Comparison of ENCODE assay signal across 10 cellular contexts in genomic region chr12:96237465-96238077, GRCh38. TPM values are rescaled to one million over a fixed set of nuclear protein-coding genes. Genes with fewer than 3 reads are reported as not detected.
DNase-seq lines count a peak whose midpoint lies in the region; ATAC-seq and TF ChIP-seq lines count a peak whose summit lies in the region.
"Had no signal": no experiment of that assay in that cellular context is flagged by ENCODE, and none has a peak within 500 bp of the region (broad histone marks: within the 10 kb centered on the region; RNA-seq: fewer than 3 reads in every experiment).

No MANE protein-coding gene starts in this region.

- H3K79me2 ChIP-seq in GM23338 (replicated peaks; ENCODE audit: insufficient read depth), result no peaks in the 10 kb centered on the region

- TF ChIP-seq CTCF in WI38 (IDR thresholded peaks at IDR 0.05; ENCODE audit: low read depth, low read length) (no peak), natural killer cell (IDR thresholded peaks at IDR 0.05) (no peak), suprapubic skin (IDR thresholded peaks at IDR 0.05) (no peak), GM23338 (conservative IDR thresholded peaks at IDR 0.05; ENCODE audit: low read depth in 2 of 2) (no peak)

- ATAC-seq in natural killer cell, result peak; percentile 34 to 54 (median 36)
- ATAC-seq in HG02884 (IDR thresholded peaks at IDR 0.05; ENCODE audit: unreplicated experiment), result no peak
- no peak for ATAC-seq in GM23338

- intact Hi-C loops in natural killer cell (cut with micrococcal nuclease), result loop anchor here (1.0 kb wide), 2 partner anchors 42 to 164 kb away; no protein-coding TSS in a partner anchor

- H3K27ac ChIP-seq in suprapubic skin, result peak overlapping the region; percentile 85
- no peak overlapping the region for H3K27ac ChIP-seq in GM23338 (ENCODE audit: low read depth)
- H3K27ac ChIP-seq: PC-9 had no signal

- H3F3A ChIP-seq in GM23338 (replicated peaks; ENCODE audit: low read depth), result no peaks in the 10 kb centered on the region

- H3K4me3 ChIP-seq in WI38 (ENCODE audit: low read depth, low read length) (peak overlapping the region; percentile 39), suprapubic skin (no peak overlapping the region), GM23338 (no peak overlapping the region)
- H3K4me3 ChIP-seq: PC-9, tibial nerve had no signal

- peaks cover 95% of the 10 kb centered on the region for H3K4me1 ChIP-seq in suprapubic skin
- no peaks in the 10 kb centered on the region for H3K4me1 ChIP-seq in GM23338 (ENCODE audit: insufficient read depth)

- H3K27me3 Mint-ChIP-seq in natural killer cell (ENCODE audit: low read depth in 2 of 2) (no peaks in the 10 kb centered on the region), GM23338 (ENCODE audit: insufficient read depth, low read depth, poor library complexity) (peaks cover 13% of the 10 kb centered on the region)

- no peak for TF ChIP-seq POLR2A in suprapubic skin (IDR thresholded peaks at IDR 0.05)

- H4K20me1 ChIP-seq in GM23338 (replicated peaks; ENCODE audit: insufficient read depth), result peaks cover 4% of the 10 kb centered on the region; the same call in 1 of the 2 replicates

- no peak overlapping the region for H2AFZ ChIP-seq in GM23338
- H2AFZ ChIP-seq: PC-9 had no signal

- no peak overlapping the region for H3K4me2 ChIP-seq in GM23338
- H3K4me2 ChIP-seq: PC-9 had no signal

- no peak for TF ChIP-seq EP300 in suprapubic skin (IDR thresholded peaks at IDR 0.05)

- H3K36me3 ChIP-seq in suprapubic skin (no peaks in the 10 kb centered on the region), GM23338 (ENCODE audit: insufficient read depth) (no peaks in the 10 kb centered on the region)
- H3K36me3 ChIP-seq: tibial nerve had no signal

- H3K4me1 Mint-ChIP-seq in natural killer cell, result peaks cover 75 to 82% of the 10 kb centered on the region in 2 donors
- peaks cover 9% of the 10 kb centered on the region for H3K4me1 Mint-ChIP-seq in GM23338

- H3K4me3 Mint-ChIP-seq in natural killer cell (peak overlapping the region; percentile 77), GM23338 (no peak overlapping the region)

- DNase-seq in KG1 (lab: John Stamatoyannopoulos, UW) (peak; percentile 25), cerebellar cortex (ENCODE audit: low spot score) (peak; percentile 19), natural killer cell (peak; percentile 60), suprapubic skin (ENCODE audit: low spot score in 2 of 2) (peak in 1 of 2 donors; percentile 87), NCI-H2227 (lab: John Stamatoyannopoulos, UW; ENCODE audit: unreplicated experiment) (no peak), GM23338 (ENCODE audit: low spot score) (no peak)

- H3K36me3 Mint-ChIP-seq in natural killer cell (no peaks in the 10 kb centered on the region), GM23338 (ENCODE audit: low read depth) (no peaks in the 10 kb centered on the region)

- H3K27ac Mint-ChIP-seq in natural killer cell (peak overlapping the region; percentile 87 to 95), GM23338 (no peak overlapping the region)

- 28% methylated on average over 9 of the region's 9 CpGs for WGBS in suprapubic skin

- no peaks in the 10 kb centered on the region for H3K9me2 ChIP-seq in GM23338 (ENCODE audit: insufficient read depth)

- H3K27me3 ChIP-seq in suprapubic skin, result no peaks in the 10 kb centered on the region
- no peaks in the 10 kb centered on the region for H3K27me3 ChIP-seq in GM23338 (ENCODE audit: insufficient read depth)
- H3K27me3 ChIP-seq: tibial nerve had no signal

- H3K9me3 Mint-ChIP-seq in natural killer cell, result no peaks in the 10 kb centered on the region
- no peaks in the 10 kb centered on the region for H3K9me3 Mint-ChIP-seq in GM23338

- H3K9me3 ChIP-seq in suprapubic skin, result no peaks in the 10 kb centered on the region
- H3K9me3 ChIP-seq: tibial nerve had no signal

TF ChIP-seq in GM23338, 12 proteins besides CTCF, POLR2A, EP300 and RAD21:
- TF ChIP-seq NANOG (IDR thresholded peaks at IDR 0.05; ENCODE audit: borderline replicate concordance) (no peak), EZH2 (IDR thresholded peaks at IDR 0.05; ENCODE audit: low read depth, unreplicated experiment) (no peak), EZH2phosphoT487 (IDR thresholded peaks at IDR 0.05; ENCODE audit: unreplicated experiment) (no peak), ZNF331 (CRISPR knock-in tag; IDR thresholded peaks at IDR 0.05; ENCODE audit: low read depth) (no peak)
- TF ChIP-seq, protein P1, sequence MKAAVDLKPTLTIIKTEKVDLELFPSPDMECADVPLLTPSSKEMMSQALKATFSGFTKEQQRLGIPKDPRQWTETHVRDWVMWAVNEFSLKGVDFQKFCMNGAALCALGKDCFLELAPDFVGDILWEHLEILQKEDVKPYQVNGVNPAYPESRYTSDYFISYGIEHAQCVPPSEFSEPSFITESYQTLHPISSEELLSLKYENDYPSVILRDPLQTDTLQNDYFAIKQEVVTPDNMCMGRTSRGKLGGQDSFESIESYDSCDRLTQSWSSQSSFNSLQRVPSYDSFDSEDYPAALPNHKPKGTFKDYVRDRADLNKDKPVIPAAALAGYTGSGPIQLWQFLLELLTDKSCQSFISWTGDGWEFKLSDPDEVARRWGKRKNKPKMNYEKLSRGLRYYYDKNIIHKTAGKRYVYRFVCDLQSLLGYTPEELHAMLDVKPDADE (IDR thresholded peaks at IDR 0.05), result no peak
- TF ChIP-seq, protein P2, sequence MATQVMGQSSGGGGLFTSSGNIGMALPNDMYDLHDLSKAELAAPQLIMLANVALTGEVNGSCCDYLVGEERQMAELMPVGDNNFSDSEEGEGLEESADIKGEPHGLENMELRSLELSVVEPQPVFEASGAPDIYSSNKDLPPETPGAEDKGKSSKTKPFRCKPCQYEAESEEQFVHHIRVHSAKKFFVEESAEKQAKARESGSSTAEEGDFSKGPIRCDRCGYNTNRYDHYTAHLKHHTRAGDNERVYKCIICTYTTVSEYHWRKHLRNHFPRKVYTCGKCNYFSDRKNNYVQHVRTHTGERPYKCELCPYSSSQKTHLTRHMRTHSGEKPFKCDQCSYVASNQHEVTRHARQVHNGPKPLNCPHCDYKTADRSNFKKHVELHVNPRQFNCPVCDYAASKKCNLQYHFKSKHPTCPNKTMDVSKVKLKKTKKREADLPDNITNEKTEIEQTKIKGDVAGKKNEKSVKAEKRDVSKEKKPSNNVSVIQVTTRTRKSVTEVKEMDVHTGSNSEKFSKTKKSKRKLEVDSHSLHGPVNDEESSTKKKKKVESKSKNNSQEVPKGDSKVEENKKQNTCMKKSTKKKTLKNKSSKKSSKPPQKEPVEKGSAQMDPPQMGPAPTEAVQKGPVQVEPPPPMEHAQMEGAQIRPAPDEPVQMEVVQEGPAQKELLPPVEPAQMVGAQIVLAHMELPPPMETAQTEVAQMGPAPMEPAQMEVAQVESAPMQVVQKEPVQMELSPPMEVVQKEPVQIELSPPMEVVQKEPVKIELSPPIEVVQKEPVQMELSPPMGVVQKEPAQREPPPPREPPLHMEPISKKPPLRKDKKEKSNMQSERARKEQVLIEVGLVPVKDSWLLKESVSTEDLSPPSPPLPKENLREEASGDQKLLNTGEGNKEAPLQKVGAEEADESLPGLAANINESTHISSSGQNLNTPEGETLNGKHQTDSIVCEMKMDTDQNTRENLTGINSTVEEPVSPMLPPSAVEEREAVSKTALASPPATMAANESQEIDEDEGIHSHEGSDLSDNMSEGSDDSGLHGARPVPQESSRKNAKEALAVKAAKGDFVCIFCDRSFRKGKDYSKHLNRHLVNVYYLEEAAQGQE (IDR thresholded peaks at IDR 0.05; ENCODE audit: unreplicated experiment), result no peak
TF ChIP-seq in GM23338: peak in this region for 0.

RNA-seq across cellular contexts. Expression of gene ELK3, which starts 43.4 kb away (rescaled TPM):
- total RNA-seq in natural killer cell (10 to 100 TPM; 17.8 to 28.8 (median 20.9) TPM), suprapubic skin (10 to 100 TPM in 3 of 4 donors, 1 to 10 TPM in 1; 10.0 to 13.5 (median 11.0) TPM)
- total RNA-seq in GM23338 (2014; rRNA removed; shearing (Covaris generic)), result 8.3 and 12.1 TPM in 2 replicates
- 5.5 and 6.5 TPM in 2 replicates for polyA plus RNA-seq in GM23338 (2016; fragmentation: Nextera tagmentation; extraction: Ambion mirVana)

Comparison
In these comparisons a context has a peak if more than half of its experiments do, and no peak if none do; other contexts are left out.
1. DNase-seq: peak in KG1 (single experiment), cerebellar cortex (single experiment) and natural killer cell (single experiment); none in NCI-H2227 (single experiment) and GM23338 (single experiment).
2. ATAC-seq: peak in natural killer cell (3 of 3); none in HG02884 (single experiment) and GM23338 (single experiment).